ENCODE assay signal across 1 cellular context in genomic region chr15:31272558-31273257, GRCh38.
TF ChIP-seq lines count a peak whose summit lies in the region.

No MANE protein-coding gene starts in this region.

TF ChIP-seq in SK-N-SH, 30 proteins besides CTCF, POLR2A, EP300 and RAD21 (continued from another document):
- TF ChIP-seq FOSL2 (IDR thresholded peaks at IDR 0.05; ENCODE audit: borderline replicate concordance, low read depth) (no peak), GABPA (IDR thresholded peaks at IDR 0.05; ENCODE audit: low read depth) (no peak), JUND (IDR thresholded peaks at IDR 0.05) (no peak), FOXJ3 (CRISPR knock-in tag; IDR thresholded peaks at IDR 0.05) (no peak), NRF1 (IDR thresholded peaks at IDR 0.05; ENCODE audit: low read depth, low read length) (no peak), POLR2AphosphoS5 (IDR thresholded peaks at IDR 0.05; ENCODE audit: low read depth, low read length) (no peak), TCF12 (IDR thresholded peaks at IDR 0.05) (no peak), MXI1 (IDR thresholded peaks at IDR 0.05; ENCODE audit: low read depth, low read length) (no peak), MAX (IDR thresholded peaks at IDR 0.05; ENCODE audit: low read depth) (no peak)
TF ChIP-seq in SK-N-SH: peak in this region for 0.
